22 cellular contexts compared by ENCODE assay signal in the genomic region with DNA sequence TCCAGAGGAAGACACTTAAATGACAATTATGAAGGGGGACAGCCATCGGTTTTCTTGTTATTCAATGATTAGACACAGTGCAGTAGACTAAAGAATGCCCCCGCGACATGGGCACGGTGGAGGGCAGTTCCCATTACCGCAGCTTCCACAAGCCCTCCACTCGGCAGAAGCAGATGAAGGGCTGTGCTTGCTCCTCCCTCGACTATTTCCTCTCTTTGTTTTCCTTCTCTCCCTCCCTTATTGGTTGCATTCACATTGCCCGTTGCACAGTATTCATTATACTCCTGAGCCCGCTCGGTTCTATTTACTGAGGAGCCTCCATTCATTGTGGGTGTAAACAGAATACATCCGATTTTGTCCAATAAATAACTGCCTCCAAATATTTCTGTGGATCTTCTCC.
"Had no signal": no experiment of that assay in that cellular context is flagged by ENCODE, and none has a peak within 500 bp of the region (broad histone marks: within the 10 kb centered on the region; RNA-seq: fewer than 3 reads in every experiment).

No MANE protein-coding gene starts in this region.

- H3K4me1 Mint-ChIP-seq: stimulated activated memory B cell treated with anti-CD40 and anti-IgM and Interleukin-4, amounts not matched to agents 10 μg/mL and 1 μg/mL and 100 μg/mL, for 72 hours had no signal

- H3K27me3 ChIP-seq: colonic mucosa, esophagus muscularis mucosa, gastrocnemius medialis, pancreas, right lobe of liver, tibial artery, upper lobe of right lung, vagina had no signal

- H3K36me3 Mint-ChIP-seq: natural killer cell treated with Interleukin-12 subunit alpha and Interleukin-12 subunit beta and Interleukin-15 and Interleukin-18, amount 100 ng/mL, for 72 hours; stimulated activated memory B cell treated with anti-CD40 and anti-IgM and Interleukin-4, amounts not matched to agents 10 μg/mL and 1 μg/mL and 100 μg/mL, for 72 hours had no signal

- ATAC-seq: gastrocnemius medialis, heart right ventricle, left lobe of liver, pancreas, right lobe of liver had no signal

- H3K4me3 Mint-ChIP-seq: endodermal cell; natural killer cell treated with Interleukin-12 subunit alpha and Interleukin-12 subunit beta and Interleukin-15 and Interleukin-18, amount 100 ng/mL, for 72 hours; stimulated activated memory B cell treated with anti-CD40 and anti-IgM and Interleukin-4, amounts not matched to agents 10 μg/mL and 1 μg/mL and 100 μg/mL, for 72 hours; stimulated activated naive CD8-positive, alpha-beta T cell treated with anti-CD3 and anti-CD28 coated beads, Interleukin-15, Interleukin-2, amounts not matched to agents 100 ng/mL and 50 ng/mL, for 24 hours had no signal

- H3K9me3 ChIP-seq: colonic mucosa, gastrocnemius medialis, pancreas, prostate gland, right lobe of liver, upper lobe of right lung, vagina had no signal

- H3K4me1 ChIP-seq: colonic mucosa, gastrocnemius medialis, pancreas, prostate gland, right lobe of liver, tibial artery, upper lobe of right lung had no signal

- H3K27ac ChIP-seq: colonic mucosa, esophagus muscularis mucosa, gastrocnemius medialis, heart right ventricle, pancreas, prostate gland, right lobe of liver, tibial artery, upper lobe of right lung, vagina had no signal

- H3K27ac Mint-ChIP-seq: endodermal cell; natural killer cell treated with Interleukin-12 subunit alpha and Interleukin-12 subunit beta and Interleukin-15 and Interleukin-18, amount 100 ng/mL, for 72 hours; stimulated activated memory B cell treated with anti-CD40 and anti-IgM and Interleukin-4, amounts not matched to agents 10 μg/mL and 1 μg/mL and 100 μg/mL, for 72 hours; stimulated activated naive CD8-positive, alpha-beta T cell treated with anti-CD3 and anti-CD28 coated beads, Interleukin-15, Interleukin-2, amounts not matched to agents 100 ng/mL and 50 ng/mL, for 24 hours had no signal

- H3K4me3 ChIP-seq: colonic mucosa, esophagus muscularis mucosa, gastrocnemius medialis, heart right ventricle, pancreas, prostate gland, right lobe of liver, tibial artery, upper lobe of right lung, vagina had no signal

- H3K9me3 Mint-ChIP-seq: natural killer cell treated with Interleukin-12 subunit alpha and Interleukin-12 subunit beta and Interleukin-15 and Interleukin-18, amount 100 ng/mL, for 72 hours; stimulated activated memory B cell treated with anti-CD40 and anti-IgM and Interleukin-4, amounts not matched to agents 10 μg/mL and 1 μg/mL and 100 μg/mL, for 72 hours; stimulated activated naive CD8-positive, alpha-beta T cell treated with anti-CD3 and anti-CD28 coated beads, Interleukin-15, Interleukin-2, amounts not matched to agents 100 ng/mL and 50 ng/mL, for 24 hours had no signal

- H3K36me3 ChIP-seq: colonic mucosa, esophagus muscularis mucosa, gastrocnemius medialis, heart right ventricle, pancreas, prostate gland, right lobe of liver, tibial artery, upper lobe of right lung, vagina had no signal

- DNase-seq: colonic mucosa; effector CD4-positive, alpha-beta T cell; endodermal cell; gastrocnemius medialis; heart right ventricle; hypothalamus; mesenchymal stem cell; midbrain; nucleus accumbens; pancreas; retina; right lobe of liver; stimulated activated CD4-positive, alpha-beta T cell treated with anti-CD3 and anti-CD28 coated beads, Interleukin-4, amount 100 ng/mL, for 24 hours; tibial artery; upper lobe of right lung had no signal
